In genomic region chr14:64303471-64303917, GRCh38 we compare ENCODE assay signal across 8 cellular contexts. TPM values are rescaled to one million over a fixed set of nuclear protein-coding genes. Genes with fewer than 3 reads are reported as not detected.
DNase-seq lines count a peak whose midpoint lies in the region; TF ChIP-seq lines count a peak whose summit lies in the region.

No MANE protein-coding gene starts in this region.

- H3K27ac ChIP-seq in effector memory CD4-positive, alpha-beta T cell (ENCODE audit: insufficient read depth, low read length, poor library complexity, severe bottlenecking): no peak overlapping the region

- H3K27ac Mint-ChIP-seq in osteocyte (ENCODE audit: unreplicated experiment): no peak overlapping the region

- no peak overlapping the region for H3K4me3 Mint-ChIP-seq in osteocyte (ENCODE audit: unreplicated experiment)

- H3K36me3 ChIP-seq in effector memory CD4-positive, alpha-beta T cell (ENCODE audit: control insufficient read depth, insufficient read depth, low read length): no peaks in the 10 kb centered on the region

- H3K9me3 Mint-ChIP-seq in osteocyte (ENCODE audit: unreplicated experiment): no peaks in the 10 kb centered on the region

- H3K4me1 ChIP-seq in effector memory CD4-positive, alpha-beta T cell (ENCODE audit: control insufficient read depth, insufficient read depth, low read length, poor library complexity, severe bottlenecking): no peaks in the 10 kb centered on the region

- POLR2A ChIA-PET in AG04449 (lab: Yijun Ruan, JAX): interaction anchor here (0.6 kb wide), 1 partner anchor 9 kb away, joined by 3 read pairs; no protein-coding TSS in a partner anchor

- H3K27me3 Mint-ChIP-seq in osteocyte (ENCODE audit: unreplicated experiment): peaks cover 15% of the 10 kb centered on the region

- intact Hi-C loops in posterior cingulate gyrus (cut with DNase I): loop anchor here (2.0 kb wide), 1 partner anchor 505 kb away; no protein-coding TSS in a partner anchor

- CTCF ChIA-PET in AG04449 (lab: Yijun Ruan, JAX): interaction anchor here (0.7 to 7.7 kb wide), 79 partner anchors 9 to 921 kb away, joined by 3 to 124 read pairs (median 4); partner anchors contain the start of genes ESR2 and WDR89

- H3K9me3 ChIP-seq in effector memory CD4-positive, alpha-beta T cell (ENCODE audit: control insufficient read depth, low read length): no peaks in the 10 kb centered on the region

- DNase-seq in AG04449 (ENCODE audit: low read depth, low spot score): no peak
- DNase-seq in NCI-H146 treated with DMSO at 0.1 percent for 48 hours (lab: John Stamatoyannopoulos, UW; ENCODE audit: unreplicated experiment): peak; percentile 67
- DNase-seq in SW480 (ENCODE audit: low spot score): peak; percentile 75
- peak; percentile 78 for DNase-seq in fibroblast of pulmonary artery (ENCODE audit: low read depth)
- no peak for DNase-seq in osteocyte (ENCODE audit: extremely low spot score, unreplicated experiment)
- DNase-seq in effector memory CD4-positive, alpha-beta T cell: no peak
- DNase-seq in posterior cingulate gyrus: no peak

- H3K4me1 Mint-ChIP-seq in osteocyte (ENCODE audit: unreplicated experiment): no peaks in the 10 kb centered on the region

- no peak overlapping the region for H3K4me3 ChIP-seq in AG04449 (ENCODE audit: low read depth, low read length)
- H3K4me3 ChIP-seq in GM12875 (ENCODE audit: low read depth, low read length): no peak overlapping the region
- H3K4me3 ChIP-seq in fibroblast of pulmonary artery (replicated peaks; ENCODE audit: low read depth, low read length): no peak overlapping the region
- no peak overlapping the region for H3K4me3 ChIP-seq in effector memory CD4-positive, alpha-beta T cell (ENCODE audit: insufficient read depth, low read depth, low read length, poor library complexity, severe bottlenecking)

- no peaks in the 10 kb centered on the region for H3K27me3 ChIP-seq in effector memory CD4-positive, alpha-beta T cell (replicated peaks; ENCODE audit: control insufficient read depth, insufficient read depth, low read length, poor library complexity, severe bottlenecking)

- H3K36me3 Mint-ChIP-seq in osteocyte (ENCODE audit: unreplicated experiment): no peaks in the 10 kb centered on the region

- TF ChIP-seq CTCF in AG04449 (IDR thresholded peaks at IDR 0.05; ENCODE audit: insufficient read depth, low read length, missing control alignments): peak; percentile 58
- peak; percentile 44; the same call in 1 of the 2 replicates for TF ChIP-seq CTCF in GM12875 (IDR thresholded peaks at IDR 0.05; ENCODE audit: borderline replicate concordance, insufficient read depth, low read depth, low read length)
- peak; percentile 70 for TF ChIP-seq CTCF in fibroblast of pulmonary artery (IDR thresholded peaks at IDR 0.05; ENCODE audit: low read length, missing control alignments)
- TF ChIP-seq CTCF in osteocyte (IDR thresholded peaks at IDR 0.05): peak; percentile 76

RNA-seq across cellular contexts. Expression of gene ESR2, which starts 9.3 kb away (rescaled TPM):
- total RNA-seq in osteocyte: 0.16 and 0.18 TPM in 2 replicates

Comparison
In these comparisons a context has a peak if more than half of its experiments do, and no peak if none do; other contexts are left out.
1. DNase-seq: peak in NCI-H146 treated with DMSO at 0.1 percent for 48 hours (single experiment), SW480 (single experiment) and fibroblast of pulmonary artery (single experiment); none in AG04449 (single experiment), osteocyte (single experiment), effector memory CD4-positive, alpha-beta T cell (0 of 3) and posterior cingulate gyrus (0 of 10).
2. Peak in every context shown above with its lines, with median percentiles within 50 percentile points of each other: CTCF ChIP-seq.